ENCODE assay signal across 23 cellular contexts in the genomic region with DNA sequence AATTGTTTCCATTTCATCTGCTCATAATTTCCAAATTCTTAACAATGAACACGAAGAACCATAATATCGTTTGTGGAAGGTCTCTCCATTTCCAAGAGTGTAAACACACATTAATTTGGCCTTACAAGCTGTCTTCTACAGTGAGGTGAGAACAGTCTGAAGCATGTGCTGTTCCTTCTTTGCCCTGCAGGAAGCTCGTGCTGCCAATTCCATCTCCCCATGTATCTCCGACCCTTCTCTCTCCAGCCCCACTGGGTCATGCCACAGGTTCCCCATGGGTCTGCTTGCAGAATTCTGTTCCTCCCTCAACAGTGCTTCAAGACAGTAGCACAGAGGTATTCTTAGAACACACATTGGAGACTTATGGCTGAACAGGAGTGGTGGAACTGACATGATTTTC.
DNase-seq lines count a peak whose midpoint lies in the region; ATAC-seq lines count a peak whose summit lies in the region.
"Had no signal": no experiment of that assay in that cellular context is flagged by ENCODE, and none has a peak within 500 bp of the region (broad histone marks: within the 10 kb centered on the region; RNA-seq: fewer than 3 reads in every experiment).

No MANE protein-coding gene starts in this region.

- H2BK120ac ChIP-seq in mesenchymal stem cell (ENCODE audit: low read depth, low read length): no peak overlapping the region

- DNase-seq in activated CD4-positive, alpha-beta T cell treated with anti-CD3 and anti-CD28 coated beads for 36 hours: no peak
- no peak for DNase-seq in activated CD4-positive, alpha-beta T cell treated with anti-CD3 and anti-CD28 coated beads for 48 hours
- DNase-seq in activated T-helper 2 cell treated with anti-CD3 and anti-CD28 coated beads, Interferon-gamma antibody, Interleukin-2, Interleukin-4, amounts not matched to agents 10 μg/mL and 5 μg/mL and 100 μg/mL, durations not matched to agents 14 hours and 24 hours and 36 hours (ENCODE audit: low spot score): no peak
- no peak for DNase-seq in mesenchymal stem cell
- no peak for DNase-seq in DMS79 treated with DMSO at 0.1 percent for 48 hours (lab: John Stamatoyannopoulos, UW)
- DNase-seq in NK-92 (lab: John Stamatoyannopoulos, UW; ENCODE audit: unreplicated experiment): no peak
- DNase-seq in NCI-H1417 (lab: John Stamatoyannopoulos, UW): no peak
- DNase-seq: dermis blood vessel endothelial cell; DMS 273 treated with DMSO at 0.1 percent for 48 hours; foreskin keratinocyte; GDM1; hypothalamus; islet precursor cell; mammary epithelial cell; NCI-H1694; NCI-H82; posterior cingulate gyrus; SHP77 treated with DMSO at 0.1 percent for 48 hours; stimulated activated CD4-positive, alpha-beta T cell treated with anti-CD3 and anti-CD28 coated beads, Interleukin-1b, Interleukin-23, amount 100 ng/mL, for 48 hours had no signal

- H2BK5ac ChIP-seq in mesenchymal stem cell (ENCODE audit: low read depth, low read length, poor library complexity, severe bottlenecking): no peak overlapping the region

- H3K9ac ChIP-seq in BLaER1 treated with 17β-estradiol and CSF1 and Interleukin-3, amounts not matched to agents 10 nM and 100 nM: no peak overlapping the region
- H3K9ac ChIP-seq in mesenchymal stem cell (ENCODE audit: low read length): no peak overlapping the region

- peaks cover 59% of the 10 kb centered on the region for H3K4me1 Mint-ChIP-seq in activated CD4-positive, alpha-beta T cell treated with anti-CD3 and anti-CD28 coated beads for 36 hours
- peaks cover 69% of the 10 kb centered on the region for H3K4me1 Mint-ChIP-seq in activated T-helper 2 cell treated with anti-CD3 and anti-CD28 coated beads, Interferon-gamma antibody, Interleukin-2, Interleukin-4, amounts not matched to agents 10 μg/mL and 5 μg/mL and 100 μg/mL, durations not matched to agents 14 hours and 24 hours and 36 hours (ENCODE audit: low read depth)

- H3K27ac Mint-ChIP-seq in activated CD4-positive, alpha-beta T cell treated with anti-CD3 and anti-CD28 coated beads for 36 hours: peak overlapping the region; percentile 18
- peak overlapping the region; percentile 68 for H3K27ac Mint-ChIP-seq in activated T-helper 2 cell treated with anti-CD3 and anti-CD28 coated beads, Interferon-gamma antibody, Interleukin-2, Interleukin-4, amounts not matched to agents 10 μg/mL and 5 μg/mL and 100 μg/mL, durations not matched to agents 14 hours and 24 hours and 36 hours
- H3K27ac Mint-ChIP-seq: B cell had no signal

- no peak overlapping the region for H2AFZ ChIP-seq in mesenchymal stem cell (ENCODE audit: low read depth, low read length)

- no peak overlapping the region for H3K23ac ChIP-seq in mesenchymal stem cell (ENCODE audit: low read length in 2 of 2)

- H3K4me3 ChIP-seq in BLaER1 treated with 17β-estradiol and CSF1 and Interleukin-3, amounts not matched to agents 10 nM and 100 nM: no peak overlapping the region
- H3K4me3 ChIP-seq in mesenchymal stem cell (ENCODE audit: insufficient read depth in 1 of 2, low read depth in 1 of 2, low read length in 2 of 2): no peak overlapping the region

- intact Hi-C loops in activated CD4-positive, alpha-beta T cell treated with anti-CD3 and anti-CD28 coated beads for 36 hours (cut with DNase I, micrococcal nuclease): no loop called here
- intact Hi-C loops in activated T-helper 2 cell treated with anti-CD3 and anti-CD28 coated beads, Interferon-gamma antibody, Interleukin-2, Interleukin-4, amounts not matched to agents 10 μg/mL and 5 μg/mL and 100 μg/mL, durations not matched to agents 14 hours and 24 hours and 36 hours (cut with micrococcal nuclease): no loop called here

- H3K27ac ChIP-seq in BLaER1 treated with 17β-estradiol and CSF1 and Interleukin-3, amounts not matched to agents 10 nM and 100 nM: peak overlapping the region in 1 of 11 experiments; percentile 33; a peak in 2 of 22 replicates
- no peak overlapping the region for H3K27ac ChIP-seq in mesenchymal stem cell (ENCODE audit: low read length, poor library complexity, severe bottlenecking)
- H3K27ac ChIP-seq: foreskin keratinocyte had no signal

- H4K8ac ChIP-seq in mesenchymal stem cell (ENCODE audit: low read length): no peak overlapping the region

- no peak overlapping the region for H3K4me3 Mint-ChIP-seq in activated CD4-positive, alpha-beta T cell treated with anti-CD3 and anti-CD28 coated beads for 36 hours
- H3K4me3 Mint-ChIP-seq in activated T-helper 2 cell treated with anti-CD3 and anti-CD28 coated beads, Interferon-gamma antibody, Interleukin-2, Interleukin-4, amounts not matched to agents 10 μg/mL and 5 μg/mL and 100 μg/mL, durations not matched to agents 14 hours and 24 hours and 36 hours (ENCODE audit: low read depth): no peak overlapping the region
- H3K4me3 Mint-ChIP-seq: B cell had no signal

- no peak overlapping the region for H3K18ac ChIP-seq in mesenchymal stem cell (ENCODE audit: low read depth in 1 of 2, low read length in 2 of 2)

- H3K36me3 ChIP-seq in BLaER1 treated with 17β-estradiol and CSF1 and Interleukin-3, amounts not matched to agents 10 nM and 100 nM: peaks cover 14 to 100% (median 92%) of the 10 kb centered on the region in 11 experiments
- H3K36me3 ChIP-seq in mesenchymal stem cell (ENCODE audit: control insufficient read depth in 1 of 2, insufficient read depth in 2 of 2, low read depth in 1 of 2, low read length in 2 of 2): peaks cover 23 to 50% of the 10 kb centered on the region in 2 experiments

- H3K9me3 Mint-ChIP-seq in activated CD4-positive, alpha-beta T cell treated with anti-CD3 and anti-CD28 coated beads for 36 hours (ENCODE audit: low read depth): no peaks in the 10 kb centered on the region
- H3K9me3 Mint-ChIP-seq in activated T-helper 2 cell treated with anti-CD3 and anti-CD28 coated beads, Interferon-gamma antibody, Interleukin-2, Interleukin-4, amounts not matched to agents 10 μg/mL and 5 μg/mL and 100 μg/mL, durations not matched to agents 14 hours and 24 hours and 36 hours: no peaks in the 10 kb centered on the region

- peaks cover 26% of the 10 kb centered on the region for H3K79me1 ChIP-seq in mesenchymal stem cell (replicated peaks; ENCODE audit: low read length, poor library complexity, severe bottlenecking)

- H4K20me1 ChIP-seq in BLaER1 treated with 17β-estradiol and CSF1 and Interleukin-3, amounts not matched to agents 10 nM and 100 nM: peaks cover 0 to 57% (median under 1%) of the 10 kb centered on the region in 11 experiments; a peak in 5 of 22 replicates

- 97% methylated on average over 4 of the region's 4 CpGs for WGBS in mesenchymal stem cell

- H2AK5ac ChIP-seq in mesenchymal stem cell (ENCODE audit: low read length, severe bottlenecking): peak overlapping the region; percentile 35

- peaks cover 21 to 65% (median 50%) of the 10 kb centered on the region in 10 experiments for H3K4me1 ChIP-seq in BLaER1 treated with 17β-estradiol and CSF1 and Interleukin-3, amounts not matched to agents 10 nM and 100 nM
- H3K4me1 ChIP-seq in mesenchymal stem cell (ENCODE audit: control insufficient read depth, insufficient read depth, low read depth, low read length): peaks cover 19% of the 10 kb centered on the region

- H3K36me3 Mint-ChIP-seq in activated CD4-positive, alpha-beta T cell treated with anti-CD3 and anti-CD28 coated beads for 36 hours (ENCODE audit: low read depth): peaks cover 71% of the 10 kb centered on the region
- H3K36me3 Mint-ChIP-seq in activated T-helper 2 cell treated with anti-CD3 and anti-CD28 coated beads, Interferon-gamma antibody, Interleukin-2, Interleukin-4, amounts not matched to agents 10 μg/mL and 5 μg/mL and 100 μg/mL, durations not matched to agents 14 hours and 24 hours and 36 hours (ENCODE audit: low read depth): peaks cover 61% of the 10 kb centered on the region

- CTCF ChIA-PET in activated CD4-positive, alpha-beta T cell treated with anti-CD3 and anti-CD28 coated beads for 36 hours (lab: Charles Lee): interaction anchor here (0.6 to 1.7 kb wide), 6 partner anchors 8 to 171 kb away, joined by 3 to 4 read pairs (median 3); no protein-coding TSS in a partner anchor

- no peak overlapping the region for H4K91ac ChIP-seq in mesenchymal stem cell (ENCODE audit: low read length)

- no peaks in the 10 kb centered on the region for H3K27me3 Mint-ChIP-seq in activated CD4-positive, alpha-beta T cell treated with anti-CD3 and anti-CD28 coated beads for 36 hours
- no peaks in the 10 kb centered on the region for H3K27me3 Mint-ChIP-seq in activated T-helper 2 cell treated with anti-CD3 and anti-CD28 coated beads, Interferon-gamma antibody, Interleukin-2, Interleukin-4, amounts not matched to agents 10 μg/mL and 5 μg/mL and 100 μg/mL, durations not matched to agents 14 hours and 24 hours and 36 hours (ENCODE audit: low read depth)
- H3K27me3 Mint-ChIP-seq: B cell had no signal

- no peak overlapping the region for H3K14ac ChIP-seq in mesenchymal stem cell (ENCODE audit: low read length in 2 of 2)

- ATAC-seq in activated CD4-positive, alpha-beta T cell treated with anti-CD3 and anti-CD28 coated beads for 36 hours: no peak
- ATAC-seq: foreskin keratinocyte, HCT116, HepG2 had no signal

- H3K9me3 ChIP-seq in BLaER1 treated with 17β-estradiol and CSF1 and Interleukin-3, amounts not matched to agents 10 nM and 100 nM (replicated peaks in 1 of 11): peaks cover 7 to 73% (median 63%) of the 10 kb centered on the region in 11 experiments; a peak in 21 of 22 replicates
- H3K9me3 ChIP-seq in mesenchymal stem cell (ENCODE audit: control insufficient read depth, low read length): no peaks in the 10 kb centered on the region

- H2BK15ac ChIP-seq in mesenchymal stem cell (ENCODE audit: low read depth, poor library complexity, severe bottlenecking): no peak overlapping the region

- H3K27me3 ChIP-seq in BLaER1 treated with 17β-estradiol and CSF1 and Interleukin-3, amounts not matched to agents 10 nM and 100 nM: no peaks in the 10 kb centered on the region
- H3K27me3 ChIP-seq in mesenchymal stem cell (ENCODE audit: control insufficient read depth in 1 of 2, insufficient read depth in 1 of 2, low read length in 2 of 2): no peaks in the 10 kb centered on the region
- H3K27me3 ChIP-seq: foreskin keratinocyte had no signal

- H3K4me2 ChIP-seq in BLaER1 treated with 17β-estradiol and CSF1 and Interleukin-3, amounts not matched to agents 10 nM and 100 nM: peak overlapping the region in 6 of 11 experiments; percentile 41 to 70 (median 62); a peak in 12 of 22 replicates
- no peak overlapping the region for H3K4me2 ChIP-seq in mesenchymal stem cell (ENCODE audit: low read length, poor library complexity, severe bottlenecking)

- H3K4ac ChIP-seq in mesenchymal stem cell (ENCODE audit: low read depth in 1 of 2, low read length in 2 of 2): no peak overlapping the region

- POLR2A ChIA-PET in activated CD4-positive, alpha-beta T cell treated with anti-CD3 and anti-CD28 coated beads for 36 hours (lab: Charles Lee): no interaction called here

- H2BK12ac ChIP-seq in mesenchymal stem cell (ENCODE audit: low read length in 2 of 2): no peak overlapping the region
